Comparison of ENCODE assay signal across 9 cellular contexts in genomic region chr19:48719263-48720171, GRCh38. TPM values are rescaled to one million over a fixed set of nuclear protein-coding genes. Genes with fewer than 3 reads are reported as not detected.
A peak's percentile ranks its signal among the peaks of the same experiment; 100 is the strongest.
DNase-seq lines count a peak whose midpoint lies in the region; ATAC-seq and TF ChIP-seq lines count a peak whose summit lies in the region.
"Had no signal": no experiment of that assay in that cellular context is flagged by ENCODE, and none has a peak within 500 bp of the region (broad histone marks: within the 10 kb centered on the region; RNA-seq: fewer than 3 reads in every experiment).

TSS of gene MAMSTR (minus strand) at chr19:48719725. CDS start at chr19:48719031, 694 bp downstream.

- no peak for TF ChIP-seq CTCF in adrenal gland (IDR thresholded peaks at IDR 0.05)
- no peak for TF ChIP-seq CTCF in GM10248 (IDR thresholded peaks at IDR 0.05; ENCODE audit: control extremely low read depth, extremely low read depth, low read depth, missing control alignments)

- peaks cover 10% of the 10 kb centered on the region for H3K4me1 Mint-ChIP-seq in activated CD4-positive, alpha-beta T cell treated with anti-CD3 and anti-CD28 coated beads for 36 hours

- no peaks in the 10 kb centered on the region for H3K27me3 Mint-ChIP-seq in activated CD4-positive, alpha-beta T cell treated with anti-CD3 and anti-CD28 coated beads for 36 hours

- POLR2A ChIA-PET in activated CD4-positive, alpha-beta T cell treated with anti-CD3 and anti-CD28 coated beads for 36 hours (lab: Charles Lee): no interaction called here
- POLR2A ChIA-PET in GM10248 (lab: Yijun Ruan, JAX): no interaction called here

- 36 to 46% (median 43%) methylated on average over 22 to 33 of the region's 33 CpGs for WGBS in adrenal gland, 4 donors
- 90% methylated on average over 33 of the region's 33 CpGs for WGBS in thymus

- no peak for DNase-seq in activated CD4-positive, alpha-beta T cell treated with anti-CD3 and anti-CD28 coated beads for 36 hours
- DNase-seq in activated CD4-positive, alpha-beta T cell treated with anti-CD3 and anti-CD28 coated beads, Interleukin-2, amount 50 U/mL, for 48 hours: no peak
- DNase-seq in adrenal gland: peak; percentile 55 to 78 (median 71)
- peak; percentile 85 for DNase-seq in left kidney (ENCODE audit: low read depth, low spot score)
- no peak for DNase-seq in NCI-H2081 (lab: John Stamatoyannopoulos, UW)
- DNase-seq in GM10248 (ENCODE audit: extremely low spot score): no peak
- DNase-seq: NCI-H1105 had no signal

- H3K27ac Mint-ChIP-seq in activated CD4-positive, alpha-beta T cell treated with anti-CD3 and anti-CD28 coated beads for 36 hours: peak within 1 kb of the TSS; percentile 97

- peak within 1 kb of the TSS; percentile 63 to 94 (median 90) for H3K27ac ChIP-seq in adrenal gland
- H3K27ac ChIP-seq in thymus (ENCODE audit: low read depth): no peak within 1 kb of the TSS

- peak within 1 kb of the TSS; percentile 80 for H3K4me3 Mint-ChIP-seq in activated CD4-positive, alpha-beta T cell treated with anti-CD3 and anti-CD28 coated beads for 36 hours

- no peak for ATAC-seq in activated CD4-positive, alpha-beta T cell treated with anti-CD3 and anti-CD28 coated beads for 36 hours
- ATAC-seq in GM21515 (IDR thresholded peaks at IDR 0.05; ENCODE audit: unreplicated experiment): no peak

- H3K36me3 Mint-ChIP-seq in activated CD4-positive, alpha-beta T cell treated with anti-CD3 and anti-CD28 coated beads for 36 hours (ENCODE audit: low read depth): no peaks in the 10 kb centered on the region

- intact Hi-C loops in activated CD4-positive, alpha-beta T cell treated with anti-CD3 and anti-CD28 coated beads for 36 hours (cut with DNase I, micrococcal nuclease): loop anchor here (1.0 to 5.0 kb wide), 6 partner anchors 19 to 923 kb away; partner anchors contain the start of genes GRWD1 (in 1 of the 2), RRAS (in 1 of the 2) and SCAF1 (in 1 of the 2)
- intact Hi-C loops in adrenal gland (cut with DNase I): no loop called here

- H3K36me3 ChIP-seq in adrenal gland (replicated peaks in 1 of 2) (no peaks in the 10 kb centered on the region), thymus (ENCODE audit: control insufficient read depth, insufficient read depth) (no peaks in the 10 kb centered on the region)

- H3K9me3 Mint-ChIP-seq in activated CD4-positive, alpha-beta T cell treated with anti-CD3 and anti-CD28 coated beads for 36 hours (ENCODE audit: low read depth): no peaks in the 10 kb centered on the region

- CTCF ChIA-PET in activated CD4-positive, alpha-beta T cell treated with anti-CD3 and anti-CD28 coated beads for 36 hours (lab: Charles Lee): no interaction called here
- CTCF ChIA-PET in GM10248 (lab: Yijun Ruan, JAX): interaction anchor here (2.4 kb wide), 1 partner anchor 19 kb away, joined by 7 read pairs; no protein-coding TSS in a partner anchor

- peaks cover 33 to 53% of the 10 kb centered on the region in 2 donors for H3K4me1 ChIP-seq in adrenal gland (replicated peaks in 1 of 2)
- peaks cover 11% of the 10 kb centered on the region for H3K4me1 ChIP-seq in thymus (ENCODE audit: control insufficient read depth, insufficient read depth, low read length)

- peak in 1 of 2 donors; percentile 51 for TF ChIP-seq POLR2A in adrenal gland (IDR thresholded peaks at IDR 0.05)

- H3K4me3 ChIP-seq in adrenal gland (peak within 1 kb of the TSS in 2 of 4 donors; percentile 37 to 65), thymus (ENCODE audit: low read length) (peak within 1 kb of the TSS; percentile 67)

- H3K9me3 ChIP-seq in adrenal gland (replicated peaks in 1 of 3) (no peaks in the 10 kb centered on the region), thymus (ENCODE audit: control insufficient read depth) (no peaks in the 10 kb centered on the region)

- H3K27me3 ChIP-seq in adrenal gland (no peaks in the 10 kb centered on the region), thymus (ENCODE audit: control insufficient read depth, insufficient read depth) (no peaks in the 10 kb centered on the region)

RNA-seq across cellular contexts. Expression of gene MAMSTR, which starts in this region (rescaled TPM):
- total RNA-seq in activated CD4-positive, alpha-beta T cell treated with anti-CD3 and anti-CD28 coated beads for 36 hours: under 1 TPM; 0.69 to 0.70 TPM
- 10 to 100 TPM in 7 of 8 donors, 1 to 10 TPM in 1; 9.4 to 45.9 (median 26.4) TPM for total RNA-seq in adrenal gland
- polyA plus RNA-seq in adrenal gland (10 to 100 TPM in 2 of 3 donors, 1 to 10 TPM in 1; 8.9 to 57.9 (median 31.9) TPM), thymus (1.2 TPM)

Comparison
In these comparisons a context has a peak if more than half of its experiments do, and no peak if none do; other contexts are left out.
1. RNA of gene MAMSTR (total RNA-seq): 9.4 to 45.9 TPM in adrenal gland; 0.69 to 0.70 TPM in activated CD4-positive, alpha-beta T cell treated with anti-CD3 and anti-CD28 coated beads for 36 hours; every median in the first group is over 4 times any median in the second.
2. DNase-seq: peak in adrenal gland (7 of 7) and left kidney (single experiment); none in activated CD4-positive, alpha-beta T cell treated with anti-CD3 and anti-CD28 coated beads for 36 hours (single experiment), activated CD4-positive, alpha-beta T cell treated with anti-CD3 and anti-CD28 coated beads, Interleukin-2, amount 50 U/mL, for 48 hours (0 of 2), NCI-H2081 (0 of 2) and GM10248 (single experiment).
3. intact Hi-C loops: an anchor here in activated CD4-positive, alpha-beta T cell treated with anti-CD3 and anti-CD28 coated beads for 36 hours (1.0 to 5.0 kb wide); none called in adrenal gland.